In the genomic region with DNA sequence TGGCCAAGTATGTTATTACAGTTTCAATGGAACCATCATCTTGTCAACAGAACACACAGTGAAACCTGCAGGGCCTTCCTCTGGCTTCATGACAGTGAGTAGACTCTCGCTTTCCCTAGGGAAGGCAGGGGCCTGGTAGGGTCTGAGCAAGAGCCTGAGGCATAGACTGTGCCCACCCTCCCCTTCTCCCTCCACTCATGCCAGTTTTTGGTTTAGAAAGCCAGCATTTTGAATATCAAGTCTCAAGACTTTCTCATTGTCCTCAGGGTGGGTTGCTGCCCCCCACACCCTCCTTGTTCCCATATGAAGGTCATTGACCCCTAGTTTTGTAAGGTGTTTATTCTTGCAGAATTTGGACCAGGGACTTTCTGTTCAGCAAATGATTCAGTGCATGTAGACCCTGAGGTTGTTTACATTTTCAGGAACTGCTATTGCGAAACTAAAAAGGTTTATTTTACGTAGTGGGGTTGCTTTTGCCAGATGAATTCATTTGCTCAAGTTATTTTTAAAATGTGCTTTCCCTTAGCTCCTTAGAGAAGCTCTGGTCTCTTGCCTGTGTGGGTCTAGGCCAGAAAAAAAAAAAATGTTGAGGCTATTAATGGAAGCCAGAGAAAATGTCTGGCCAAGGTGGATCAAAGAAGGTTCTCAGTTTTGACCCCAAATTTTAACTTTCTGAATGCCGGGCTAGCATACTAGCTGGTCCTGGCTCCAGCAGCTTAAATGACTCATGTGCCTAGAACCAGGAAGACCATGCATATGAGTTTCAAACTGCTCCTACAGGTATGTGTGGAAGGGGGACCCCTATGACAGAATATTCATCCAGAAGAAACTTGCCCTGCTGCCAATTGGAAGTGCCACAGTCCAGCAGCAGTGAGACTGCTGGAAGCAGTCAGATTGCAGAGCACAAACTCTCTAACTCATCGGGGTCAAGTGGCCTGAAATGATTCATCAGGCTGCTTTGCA, we compare ENCODE assay signal across 10 cellular contexts. TPM values are rescaled to one million over a fixed set of nuclear protein-coding genes. Genes with fewer than 3 reads are reported as not detected.
DNase-seq lines count a peak whose midpoint lies in the region; ATAC-seq, FAIRE-seq and TF ChIP-seq lines count a peak whose summit lies in the region.
"Had no signal": no experiment of that assay in that cellular context is flagged by ENCODE, and none has a peak within 500 bp of the region (broad histone marks: within the 10 kb centered on the region; RNA-seq: fewer than 3 reads in every experiment).

No MANE protein-coding gene starts in this region.

- no peak for ATAC-seq in WTC11

- TF ChIP-seq POLR2A in uterus (IDR thresholded peaks at IDR 0.05) = no peak

- POLR2A ChIA-PET in WTC11 (lab: Charles Lee) = no interaction called here

- H3K9me1 ChIP-seq in keratinocyte (ENCODE audit: control insufficient read depth, extremely low read depth, insufficient read depth, low read length) = no peaks in the 10 kb centered on the region

- dilution Hi-C loops in keratinocyte (cut with MboI; ENCODE audit: extremely low pct_ligation_motif_present, low sequenced_read_pairs) = loop anchor here (25.0 kb wide), 1 partner anchor 202 kb away; no protein-coding TSS in a partner anchor

- H2AFZ ChIP-seq in keratinocyte (ENCODE audit: control insufficient read depth, low read length) (no peak overlapping the region), neural progenitor cell (replicated peaks) (no peak overlapping the region)

- no peak overlapping the region for H3K4me3 ChIP-seq in keratinocyte (ENCODE audit: control insufficient read depth in 2 of 3, extremely low read depth in 1 of 3, insufficient read depth in 2 of 3, low read depth in 1 of 3, low read length in 3 of 3)
- H3K4me3 ChIP-seq in uterus = no peak overlapping the region
- no peak overlapping the region for H3K4me3 ChIP-seq in neural progenitor cell

- H3K4me2 ChIP-seq in keratinocyte (ENCODE audit: control insufficient read depth, extremely low read depth, insufficient read depth, low read depth, low read length) = peak overlapping the region; percentile 54
- H3K4me2 ChIP-seq in neural progenitor cell = no peak overlapping the region
- H3K4me2 ChIP-seq: KMS-11 had no signal

- intact Hi-C loops in uterus (cut with DNase I; ENCODE audit: low total_unique reads) = no loop called here

- H3K27me3 ChIP-seq in keratinocyte (ENCODE audit: control insufficient read depth, extremely low read depth, insufficient read depth, low read length) = no peaks in the 10 kb centered on the region
- no peaks in the 10 kb centered on the region for H3K27me3 ChIP-seq in uterus
- no peaks in the 10 kb centered on the region for H3K27me3 ChIP-seq in neural progenitor cell

- no peak overlapping the region for H3K4me3 Mint-ChIP-seq in WTC11
- H3K4me3 Mint-ChIP-seq in neural progenitor cell = no peak overlapping the region

- TF ChIP-seq CTCF in WTC11 (IDR thresholded peaks at IDR 0.05) (no peak), keratinocyte (optimal IDR thresholded peaks at IDR 0.05 in 1 of 3, IDR thresholded peaks at IDR 0.05 in 1 of 3, conservative IDR thresholded peaks at IDR 0.05 in 1 of 3; ENCODE audit: extremely low read depth in 1 of 3, insufficient read depth in 2 of 3, low read length in 3 of 3) (no peak), uterus (IDR thresholded peaks at IDR 0.05) (no peak), neural progenitor cell (IDR thresholded peaks at IDR 0.05) (no peak)

- CTCF ChIA-PET in WTC11 (lab: Charles Lee) = interaction anchor here (1.0 to 2.7 kb wide), 3 partner anchors 10 to 206 kb away, joined by 3 to 14 read pairs (median 4); a partner anchor contains a TSS

- H3K27ac Mint-ChIP-seq in WTC11 (peak overlapping the region; percentile 57), neural progenitor cell (no peak overlapping the region)

- H3K79me2 ChIP-seq in keratinocyte (ENCODE audit: control insufficient read depth, insufficient read depth, low read length) (no peaks in the 10 kb centered on the region), neural progenitor cell (ENCODE audit: low read depth) (no peaks in the 10 kb centered on the region)

- H3K4me1 ChIP-seq in keratinocyte (ENCODE audit: control insufficient read depth, extremely low read depth, insufficient read depth, low read length) (peaks cover 9% of the 10 kb centered on the region), uterus (peaks cover 12 to 21% of the 10 kb centered on the region in 2 donors), neural progenitor cell (peaks cover 12% of the 10 kb centered on the region)

- H3K9me3 ChIP-seq in keratinocyte (ENCODE audit: control insufficient read depth, low read depth, low read length) (no peaks in the 10 kb centered on the region), uterus (no peaks in the 10 kb centered on the region), neural progenitor cell (ENCODE audit: low read depth) (no peaks in the 10 kb centered on the region)

- no peaks in the 10 kb centered on the region for H3K36me3 ChIP-seq in keratinocyte (ENCODE audit: control insufficient read depth in 2 of 2, extremely low read depth in 1 of 2, insufficient read depth in 2 of 2, low read length in 2 of 2)
- H3K36me3 ChIP-seq in uterus = no peaks in the 10 kb centered on the region
- peaks cover 6% of the 10 kb centered on the region for H3K36me3 ChIP-seq in neural progenitor cell

- no peak overlapping the region for H3K9ac ChIP-seq in keratinocyte (ENCODE audit: control insufficient read depth, extremely low read depth, insufficient read depth, low read length)
- H3K9ac ChIP-seq in neural progenitor cell = no peak overlapping the region
- H3K9ac ChIP-seq: KMS-11 had no signal

- H3K27ac ChIP-seq in keratinocyte (ENCODE audit: control insufficient read depth, insufficient read depth, low read length) (no peak overlapping the region), uterus (peak overlapping the region; percentile 84 to 96), neural progenitor cell (no peak overlapping the region)
- H3K27ac ChIP-seq: 22Rv1, KMS-11 had no signal

- DNase-seq in DMS53 (lab: John Stamatoyannopoulos, UW) (peak; percentile 4), DMS53 treated with DMSO at 0.1 percent for 48 hours (lab: John Stamatoyannopoulos, UW; ENCODE audit: unreplicated experiment) (no peak), WTC11 (ENCODE audit: low spot score) (no peak), keratinocyte (ENCODE audit: low read depth, low spot score) (no peak), uterus (peak; percentile 40 to 62), neural progenitor cell (ENCODE audit: low spot score) (no peak), urothelium cell line (ENCODE audit: low spot score) (no peak), NCI-H1930 (lab: John Stamatoyannopoulos, UW) (no peak)

- no peaks in the 10 kb centered on the region for H3F3A ChIP-seq in neural progenitor cell (ENCODE audit: low read depth)

- H4K20me1 ChIP-seq in keratinocyte (ENCODE audit: control insufficient read depth, extremely low read depth, insufficient read depth, low read length) (no peaks in the 10 kb centered on the region), neural progenitor cell (ENCODE audit: low read depth) (no peaks in the 10 kb centered on the region)

- H3K27me3 Mint-ChIP-seq in WTC11 (ENCODE audit: low read depth) (no peaks in the 10 kb centered on the region), neural progenitor cell (ENCODE audit: insufficient read depth, low read depth) (peaks cover 2% of the 10 kb centered on the region)

- peak; percentile 53 for FAIRE-seq in keratinocyte (lab: Jason Lieb, UNC)
- no peak for FAIRE-seq in urothelium cell line (lab: Jason Lieb, UNC)

- H3K9me3 Mint-ChIP-seq in WTC11 = peaks cover 4% of the 10 kb centered on the region
- no peaks in the 10 kb centered on the region for H3K9me3 Mint-ChIP-seq in neural progenitor cell

- H3K4me1 Mint-ChIP-seq in WTC11 = peaks cover 20% of the 10 kb centered on the region
- peaks cover 26% of the 10 kb centered on the region for H3K4me1 Mint-ChIP-seq in neural progenitor cell

- peaks cover 21% of the 10 kb centered on the region for H3K36me3 Mint-ChIP-seq in WTC11
- peaks cover 40% of the 10 kb centered on the region for H3K36me3 Mint-ChIP-seq in neural progenitor cell

TF ChIP-seq in WTC11, 78 proteins besides CTCF, POLR2A, EP300 and RAD21 (continues in another document):
- no peak for TF ChIP-seq NR1H2 (CRISPR knock-in tag; IDR thresholded peaks at IDR 0.05)

RNA-seq across cellular contexts. Expression of a gene that starts 10.1 kb away (rescaled TPM):
- total RNA-seq in WTC11 (2021) = 18.9 to 25.1 TPM (median 20.9 TPM) in 3 replicates
- 32.6 to 40.8 TPM (median 35.3 TPM) in 3 replicates for polyA plus RNA-seq in keratinocyte
- polyA plus RNA-seq in keratinocyte (2011; ENCODE audit: low read depth) = 2.1 TPM
- polyA plus RNA-seq in keratinocyte (2011; cell fraction: cytosol; rRNA removed) = 30.8 and 45.8 TPM in 2 replicates
- polyA plus RNA-seq in keratinocyte (2011; cell fraction: nucleus; rRNA removed) = 27.6 and 28.0 TPM in 2 replicates
- 3.6 and 27.5 TPM in 2 replicates for polyA plus RNA-seq in keratinocyte (2012; ENCODE audit: low replicate concordance)
- 36.3 to 54.1 TPM (median 51.3 TPM) in 3 replicates for polyA minus RNA-seq in keratinocyte
- polyA minus RNA-seq in keratinocyte (2011; cell fraction: cytosol; rRNA and poly(A)+ RNA removed) = 40.1 TPM
- 25.1 and 43.9 TPM in 2 replicates for polyA minus RNA-seq in keratinocyte (2011; cell fraction: nucleus; rRNA and poly(A)+ RNA removed)
- total RNA-seq in uterus = 10 to 100 TPM in 2 of 4 donors, 1 to 10 TPM in 2; 2.0 to 34.4 (median 12.6) TPM
- 14.0 and 15.3 TPM in 2 replicates for total RNA-seq in neural progenitor cell (ENCODE audit: low replicate concordance)

RNA-seq across cellular contexts. Expression of a gene that starts 15.7 kb away (rescaled TPM):
- not detected in 3 replicates for total RNA-seq in WTC11 (2021)
- 20.6 to 32.7 TPM (median 29.2 TPM) in 3 replicates for polyA plus RNA-seq in keratinocyte
- polyA plus RNA-seq in keratinocyte (2011; ENCODE audit: low read depth) = 26.2 TPM
- 27.6 and 38.7 TPM in 2 replicates for polyA plus RNA-seq in keratinocyte (2011; cell fraction: cytosol; rRNA removed)
- polyA plus RNA-seq in keratinocyte (2011; cell fraction: nucleus; rRNA removed) = 19.8 and 29.8 TPM in 2 replicates
- polyA plus RNA-seq in keratinocyte (2012; ENCODE audit: low replicate concordance) = 6.6 and 40.7 TPM in 2 replicates
- 1.7 to 6.6 TPM (median 2.7 TPM) in 3 replicates for polyA minus RNA-seq in keratinocyte
- polyA minus RNA-seq in keratinocyte (2011; cell fraction: cytosol; rRNA and poly(A)+ RNA removed) = 5.9 TPM
- 6.1 and 10.2 TPM in 2 replicates for polyA minus RNA-seq in keratinocyte (2011; cell fraction: nucleus; rRNA and poly(A)+ RNA removed)
- not detected for total RNA-seq in uterus
- not detected in 2 replicates for total RNA-seq in neural progenitor cell (ENCODE audit: low replicate concordance)

RNA-seq across cellular contexts. Expression of a gene that starts 33.5 kb away (rescaled TPM):
- 21.5 to 23.1 TPM (median 21.5 TPM) in 3 replicates for total RNA-seq in WTC11 (2021)
- polyA plus RNA-seq in keratinocyte = 2.5 to 7.7 TPM (median 5.4 TPM) in 3 replicates
- 5.6 TPM for polyA plus RNA-seq in keratinocyte (2011; ENCODE audit: low read depth)
- 1.8 and 4.3 TPM in 2 replicates for polyA plus RNA-seq in keratinocyte (2011; cell fraction: cytosol; rRNA removed)
- 6.8 and 8.2 TPM in 2 replicates for polyA plus RNA-seq in keratinocyte (2011; cell fraction: nucleus; rRNA removed)
- polyA plus RNA-seq in keratinocyte (2012; ENCODE audit: low replicate concordance) = 2.9 and 10.4 TPM in 2 replicates
- 0.56 to 11.1 TPM (median 7.6 TPM) in 3 replicates for polyA minus RNA-seq in keratinocyte
- polyA minus RNA-seq in keratinocyte (2011; cell fraction: cytosol; rRNA and poly(A)+ RNA removed) = 0.96 TPM
- 5.5 and 10.9 TPM in 2 replicates for polyA minus RNA-seq in keratinocyte (2011; cell fraction: nucleus; rRNA and poly(A)+ RNA removed)
- 10 to 100 TPM; 16.1 to 46.2 (median 32.1) TPM for total RNA-seq in uterus
- 64.2 and 107 TPM in 2 replicates for total RNA-seq in neural progenitor cell (ENCODE audit: low replicate concordance)

Comparison
In these comparisons a context has a peak if more than half of its experiments do, and no peak if none do; other contexts are left out.
1. DNase-seq: peak in DMS53 (single experiment) and uterus (2 of 2); none in DMS53 treated with DMSO at 0.1 percent for 48 hours (single experiment), WTC11 (single experiment), keratinocyte (single experiment), neural progenitor cell (single experiment), urothelium cell line (single experiment) and NCI-H1930 (0 of 2).
2. H3K27ac ChIP-seq: peak in uterus (2 of 2); none in keratinocyte (single experiment) and neural progenitor cell (single experiment).